In the genomic region with DNA sequence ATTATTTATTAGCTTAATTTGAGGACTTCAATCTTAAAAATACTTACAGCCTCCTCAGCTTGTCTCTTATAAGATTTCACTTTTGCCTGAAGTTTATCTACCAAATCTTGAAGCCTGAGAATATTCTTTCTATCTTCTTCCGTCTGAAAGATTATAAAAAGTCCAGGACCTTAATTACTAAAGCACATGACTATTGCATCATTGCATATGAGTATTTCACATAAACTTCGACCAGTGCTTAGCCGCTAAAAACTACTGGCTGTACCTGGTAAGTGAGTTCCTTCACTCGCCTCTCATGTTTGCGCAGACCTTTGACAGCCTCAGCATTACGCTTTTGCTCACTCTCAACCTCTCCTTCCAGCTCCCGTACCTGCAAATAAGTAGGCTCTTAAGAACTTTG, we compare ENCODE assay signal across 34 cellular contexts. TPM values are rescaled to one million over a fixed set of nuclear protein-coding genes. Genes with fewer than 3 reads are reported as not detected.
"Had no signal": no experiment of that assay in that cellular context is flagged by ENCODE, and none has a peak within 500 bp of the region (broad histone marks: within the 10 kb centered on the region; RNA-seq: fewer than 3 reads in every experiment).

No MANE protein-coding gene starts in this region.

- H3K36me3 ChIP-seq: neutrophil, pancreas, prostate gland, spleen, suprapubic skin, tibial artery, transverse colon, upper lobe of right lung, uterus had no signal

- ATAC-seq: naive thymus-derived CD8-positive, alpha-beta T cell; natural killer cell treated with Interleukin-12 subunit alpha and Interleukin-12 subunit beta and Interleukin-15 and Interleukin-18, amount 100 ng/mL, for 72 hours; pancreas; right cardiac atrium; sciatic nerve; stimulated activated memory B cell treated with anti-CD40 and anti-IgM and Interleukin-4, amounts not matched to agents 10 μg/mL and 1 μg/mL and 100 μg/mL, for 72 hours; stimulated activated naive CD8-positive, alpha-beta T cell treated with anti-CD3 and anti-CD28 coated beads, Interleukin-15, amount 100 ng/mL, for 72 hours; stimulated activated naive CD8-positive, alpha-beta T cell treated with anti-CD3 and anti-CD28 coated beads, Interleukin-15, Interleukin-2, amounts not matched to agents 100 U/mL and 50 U/mL, for 24 hours; upper lobe of right lung had no signal

- H3K4me2 ChIP-seq: smooth muscle cell had no signal

- H3K27ac ChIP-seq: neutrophil, pancreas, prostate gland, skin epidermis, spleen, suprapubic skin, testis, tibial artery, transverse colon, upper lobe of right lung, uterus had no signal

- H3K4me3 ChIP-seq: pancreas, prostate gland, skin epidermis, smooth muscle cell, spleen, suprapubic skin, testis, tibial artery, transverse colon, upper lobe of right lung, uterus had no signal

- H3K9me3 ChIP-seq: neutrophil, pancreas, prostate gland, suprapubic skin, testis, tibial artery, transverse colon, upper lobe of right lung, uterus had no signal

- H3K27me3 ChIP-seq: pancreas, spleen, testis, tibial artery, transverse colon, upper lobe of right lung, uterus had no signal

- DNase-seq: naive thymus-derived CD8-positive, alpha-beta T cell; nephron progenitor cell; nucleus accumbens; pancreas; right cardiac atrium; spleen; stimulated activated CD4-positive, alpha-beta T cell treated with anti-CD3 and anti-CD28 coated beads, Interleukin-12 subunit alpha, Interleukin-12 subunit beta, amount 100 ng/mL, for 4 hours; stimulated activated CD4-positive, alpha-beta T cell treated with anti-CD3 and anti-CD28 coated beads, Interleukin-1b, Interleukin-23, amount 100 ng/mL, for 48 hours; stimulated activated CD4-positive, alpha-beta T cell treated with anti-CD3 and anti-CD28 coated beads, Interleukin-4, amount 100 ng/mL, for 1 hour; stimulated activated CD4-positive, alpha-beta T cell treated with anti-CD3 and anti-CD28 coated beads, Interleukin-4, amount 100 ng/mL, for 4 hours; stimulated activated CD8-positive, alpha-beta memory T cell treated with anti-CD3 and anti-CD28 coated beads, Interleukin-4, amount 100 ng/mL, for 48 hours; stimulated activated naive CD4-positive, alpha-beta T cell; stimulated activated naive CD8-positive, alpha-beta T cell treated with anti-CD3 and anti-CD28 coated beads, Interleukin-15, amount 100 ng/mL, for 72 hours; stimulated activated naive CD8-positive, alpha-beta T cell treated with anti-CD3 and anti-CD28 coated beads, Interleukin-15, Interleukin-2, amounts not matched to agents 100 U/mL and 50 U/mL, for 24 hours; substantia nigra; testis; tibial artery; transverse colon; upper lobe of right lung; uterus had no signal

- H3K4me1 ChIP-seq: pancreas, prostate gland, spleen, suprapubic skin, testis, tibial artery, transverse colon, upper lobe of right lung, uterus had no signal

RNA-seq across cellular contexts. Expression of gene MYH1, which starts 4.7 kb away (rescaled TPM):
- total RNA-seq: naive thymus-derived CD8-positive, alpha-beta T cell; natural killer cell treated with Interleukin-12 subunit alpha and Interleukin-12 subunit beta and Interleukin-15 and Interleukin-18, amount 100 ng/mL, for 72 hours; neural crest cell; osteocyte; pancreas; renal cortical epithelial cell; sciatic nerve; smooth muscle cell; suprapubic skin had no signal
- polyA plus RNA-seq: naive thymus-derived CD8-positive, alpha-beta T cell; right cardiac atrium; smooth muscle cell; urinary bladder had no signal

RNA-seq across cellular contexts. Expression of gene MYH2, which starts 26.4 kb away (rescaled TPM):
- total RNA-seq: naive thymus-derived CD8-positive, alpha-beta T cell; natural killer cell treated with Interleukin-12 subunit alpha and Interleukin-12 subunit beta and Interleukin-15 and Interleukin-18, amount 100 ng/mL, for 72 hours; osteocyte; pancreas; renal cortical epithelial cell; sciatic nerve; smooth muscle cell; spleen; suprapubic skin had no signal
- polyA plus RNA-seq: naive thymus-derived CD8-positive, alpha-beta T cell; right cardiac atrium; smooth muscle cell had no signal

RNA-seq across cellular contexts. Expression of gene MYH4, which starts 53.7 kb away (rescaled TPM):
- total RNA-seq: naive thymus-derived CD8-positive, alpha-beta T cell; natural killer cell treated with Interleukin-12 subunit alpha and Interleukin-12 subunit beta and Interleukin-15 and Interleukin-18, amount 100 ng/mL, for 72 hours; neural crest cell; omental fat pad; osteocyte; pancreas; posterior vena cava; prostate gland; renal cortical epithelial cell; sciatic nerve; smooth muscle cell; spleen; suprapubic skin; transverse colon; upper lobe of right lung; uterus had no signal
- polyA plus RNA-seq: naive thymus-derived CD8-positive, alpha-beta T cell; pancreas; right cardiac atrium; smooth muscle cell; spleen; urinary bladder had no signal
